14 cellular contexts compared by ENCODE assay signal in genomic region chr10:124000792-124001201, GRCh38.
DNase-seq lines count a peak whose midpoint lies in the region; ATAC-seq and TF ChIP-seq lines count a peak whose summit lies in the region.
"Had no signal": no experiment of that assay in that cellular context is flagged by ENCODE, and none has a peak within 500 bp of the region (broad histone marks: within the 10 kb centered on the region; RNA-seq: fewer than 3 reads in every experiment).

No MANE protein-coding gene starts in this region.

- no peaks in the 10 kb centered on the region for H3K36me3 ChIP-seq in GM23248 (ENCODE audit: low read depth)
- H3K36me3 ChIP-seq in mammary epithelial cell (ENCODE audit: insufficient read depth, low read length) = no peaks in the 10 kb centered on the region

- H3K27ac Mint-ChIP-seq in progenitor cell of endocrine pancreas = no peak overlapping the region
- H3K27ac Mint-ChIP-seq: activated naive CD8-positive, alpha-beta T cell treated with anti-CD3 and anti-CD28 coated beads for 36 hours; mesothelial cell of epicardium had no signal

- H3K4me1 Mint-ChIP-seq in progenitor cell of endocrine pancreas (ENCODE audit: low read depth) = no peaks in the 10 kb centered on the region
- H3K4me1 Mint-ChIP-seq: activated naive CD8-positive, alpha-beta T cell treated with anti-CD3 and anti-CD28 coated beads for 36 hours had no signal

- H3F3A ChIP-seq in GM23248 (ENCODE audit: insufficient read depth) = peaks cover 21% of the 10 kb centered on the region

- H3K4me3 ChIP-seq in GM23248 (no peak overlapping the region), mammary epithelial cell (replicated peaks in 1 of 3; ENCODE audit: insufficient read depth in 1 of 3, low read depth in 2 of 3, low read length in 3 of 3) (no peak overlapping the region)
- H3K4me3 ChIP-seq: tibial artery had no signal

- no peaks in the 10 kb centered on the region for H3K36me3 Mint-ChIP-seq in progenitor cell of endocrine pancreas (ENCODE audit: insufficient read depth)
- H3K36me3 Mint-ChIP-seq: activated naive CD8-positive, alpha-beta T cell treated with anti-CD3 and anti-CD28 coated beads for 36 hours; mesothelial cell of epicardium had no signal

- H3K4me1 ChIP-seq in GM23248 (ENCODE audit: insufficient read depth) = peaks cover 28% of the 10 kb centered on the region
- H3K4me1 ChIP-seq in mammary epithelial cell (ENCODE audit: insufficient read depth, low read length) = peaks cover 38% of the 10 kb centered on the region
- H3K4me1 ChIP-seq: parathyroid adenoma had no signal

- H3K4me3 Mint-ChIP-seq in progenitor cell of endocrine pancreas (ENCODE audit: low read depth) = no peak overlapping the region
- H3K4me3 Mint-ChIP-seq: activated naive CD8-positive, alpha-beta T cell treated with anti-CD3 and anti-CD28 coated beads for 36 hours; mesothelial cell of epicardium had no signal

- no peak overlapping the region for H2AFZ ChIP-seq in GM23248
- no peak overlapping the region for H2AFZ ChIP-seq in mammary epithelial cell (ENCODE audit: low read depth, low read length)
- H2AFZ ChIP-seq: parathyroid adenoma had no signal

- intact Hi-C loops in mammary epithelial cell (cut with micrococcal nuclease) = no loop called here

- TF ChIP-seq CTCF in mammary epithelial cell (conservative IDR thresholded peaks at IDR 0.05 in 1 of 2, IDR thresholded peaks at IDR 0.05 in 1 of 2; ENCODE audit: extremely low read depth in 1 of 2, insufficient read depth in 1 of 2, low read depth in 1 of 2, low read length in 2 of 2) (no peak), progenitor cell of endocrine pancreas (IDR thresholded peaks at IDR 0.05; ENCODE audit: unreplicated experiment) (no peak)

- H3K9me2 ChIP-seq in GM23248 (ENCODE audit: insufficient read depth) = no peaks in the 10 kb centered on the region

- H3K79me2 ChIP-seq in GM23248 (ENCODE audit: insufficient read depth) (no peaks in the 10 kb centered on the region), mammary epithelial cell (ENCODE audit: insufficient read depth, low read length) (no peaks in the 10 kb centered on the region)
- H3K79me2 ChIP-seq: parathyroid adenoma had no signal

- WGBS in GM23248 (ENCODE audit: low coverage in 1 of 2, low lambda C conversion rate in 2 of 2, missing lambda C conversion rate in 2 of 2), 2 experiments = 56 to 58% methylated on average over 8 of the region's 8 CpGs
- 73% methylated on average over 8 of the region's 8 CpGs for WGBS in mammary epithelial cell (ENCODE audit: low coverage, missing lambda C conversion rate)

- H4K20me1 ChIP-seq in GM23248 (ENCODE audit: insufficient read depth) = no peaks in the 10 kb centered on the region
- no peaks in the 10 kb centered on the region for H4K20me1 ChIP-seq in mammary epithelial cell (ENCODE audit: insufficient read depth, low read length)

- H3K9me3 ChIP-seq in GM23248 (ENCODE audit: low read depth) (no peaks in the 10 kb centered on the region), mammary epithelial cell (replicated peaks; ENCODE audit: insufficient read depth, low read length) (no peaks in the 10 kb centered on the region)
- H3K9me3 ChIP-seq: tibial artery had no signal

- H3K4me2 ChIP-seq in GM23248 (ENCODE audit: unreplicated experiment) (no peak overlapping the region), mammary epithelial cell (ENCODE audit: insufficient read depth, low read depth, low read length) (no peak overlapping the region)

- ATAC-seq in GM18502 (IDR thresholded peaks at IDR 0.05; ENCODE audit: poor library complexity, unreplicated experiment) (no peak), HG03280 (IDR thresholded peaks at IDR 0.05; ENCODE audit: unreplicated experiment) (no peak)

- H3K9ac ChIP-seq in GM23248 (no peak overlapping the region), mammary epithelial cell (ENCODE audit: insufficient read depth, low read length) (no peak overlapping the region)
- H3K9ac ChIP-seq: parathyroid adenoma had no signal

- BruUV-seq in mammary epithelial cell (replicated peaks; lab: Mats Ljungman, UMichigan) = no TSS peak

- peaks cover 19% of the 10 kb centered on the region for H3K27me3 Mint-ChIP-seq in progenitor cell of endocrine pancreas

- H3K9me3 Mint-ChIP-seq in progenitor cell of endocrine pancreas (ENCODE audit: low read depth) = no peaks in the 10 kb centered on the region
- H3K9me3 Mint-ChIP-seq: activated naive CD8-positive, alpha-beta T cell treated with anti-CD3 and anti-CD28 coated beads for 36 hours; mesothelial cell of epicardium had no signal

- dilution Hi-C loops in mammary epithelial cell (cut with HindIII; ENCODE audit: low sequenced_read_pairs) = no loop called here

- CTCF ChIA-PET in mammary epithelial cell (lab: Charles Lee; ENCODE audit: low non-redundant PET) = no interaction called here

- H3K27ac ChIP-seq in GM23248 (no peak overlapping the region), mammary epithelial cell (ENCODE audit: insufficient read depth, low read depth, low read length) (no peak overlapping the region)
- H3K27ac ChIP-seq: parathyroid adenoma, tibial artery had no signal

- in situ Hi-C loops in GM23248 (cut with MboI) = no loop called here
- in situ Hi-C loops in mammary epithelial cell (cut with MboI; ENCODE audit: low sequenced_read_pairs in 2 of 2) = loop anchor here in 1 of 2 donors (10.0 kb wide), 1 partner anchor 84 kb away; no protein-coding TSS in a partner anchor

- H3K27me3 ChIP-seq in GM23248 (replicated peaks; ENCODE audit: insufficient read depth) (no peaks in the 10 kb centered on the region; the same call in 1 of the 2 replicates), mammary epithelial cell (ENCODE audit: insufficient read depth, low read length) (no peaks in the 10 kb centered on the region)
- H3K27me3 ChIP-seq: tibial artery had no signal

- peak; percentile 69 for DNase-seq in AG08395 (ENCODE audit: low spot score)
- DNase-seq in GM23248 = peak; percentile 76
- peak; percentile 90 for DNase-seq in mammary epithelial cell
- peak; percentile 39 for DNase-seq in kidney tubule cell (ENCODE audit: low spot score)
- no peak for DNase-seq in nucleus accumbens (lab: John Stamatoyannopoulos, UW)
- DNase-seq in progenitor cell of endocrine pancreas (ENCODE audit: low spot score, unreplicated experiment) = no peak
- DNase-seq: ACHN; activated naive CD8-positive, alpha-beta T cell treated with anti-CD3 and anti-CD28 coated beads for 36 hours; DMS53 had no signal

Comparison
In these comparisons a context has a peak if more than half of its experiments do, and no peak if none do; other contexts are left out.
1. DNase-seq: peak in AG08395 (single experiment), GM23248 (single experiment), mammary epithelial cell (single experiment) and kidney tubule cell (single experiment); none in nucleus accumbens (0 of 56) and progenitor cell of endocrine pancreas (single experiment).